In the genomic region with DNA sequence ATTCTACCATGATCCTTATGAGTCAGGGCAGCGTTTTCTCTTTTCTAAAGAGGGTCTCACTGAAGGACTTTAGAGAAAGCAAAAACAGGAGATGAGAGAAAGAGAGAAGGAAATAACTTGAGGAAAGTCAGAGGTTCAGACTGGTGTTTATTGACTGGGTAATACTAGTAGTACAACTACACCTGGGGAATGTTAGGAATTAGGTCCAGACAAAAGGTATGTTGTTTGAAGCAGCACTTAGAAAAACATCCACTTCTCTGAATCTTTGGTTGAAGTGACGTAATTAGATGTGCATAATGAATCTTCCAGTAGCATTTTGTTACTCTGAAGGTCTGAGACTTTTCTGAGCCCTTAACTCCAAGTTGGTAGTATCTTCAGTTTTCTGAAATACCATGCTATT, we compare ENCODE assay signal across 1 cellular context.
TF ChIP-seq lines count a peak whose summit lies in the region.

No MANE protein-coding gene starts in this region.

TF ChIP-seq in WTC11, 78 proteins besides CTCF, POLR2A, EP300 and RAD21 (continued from another document):
- TF ChIP-seq, protein P1, sequence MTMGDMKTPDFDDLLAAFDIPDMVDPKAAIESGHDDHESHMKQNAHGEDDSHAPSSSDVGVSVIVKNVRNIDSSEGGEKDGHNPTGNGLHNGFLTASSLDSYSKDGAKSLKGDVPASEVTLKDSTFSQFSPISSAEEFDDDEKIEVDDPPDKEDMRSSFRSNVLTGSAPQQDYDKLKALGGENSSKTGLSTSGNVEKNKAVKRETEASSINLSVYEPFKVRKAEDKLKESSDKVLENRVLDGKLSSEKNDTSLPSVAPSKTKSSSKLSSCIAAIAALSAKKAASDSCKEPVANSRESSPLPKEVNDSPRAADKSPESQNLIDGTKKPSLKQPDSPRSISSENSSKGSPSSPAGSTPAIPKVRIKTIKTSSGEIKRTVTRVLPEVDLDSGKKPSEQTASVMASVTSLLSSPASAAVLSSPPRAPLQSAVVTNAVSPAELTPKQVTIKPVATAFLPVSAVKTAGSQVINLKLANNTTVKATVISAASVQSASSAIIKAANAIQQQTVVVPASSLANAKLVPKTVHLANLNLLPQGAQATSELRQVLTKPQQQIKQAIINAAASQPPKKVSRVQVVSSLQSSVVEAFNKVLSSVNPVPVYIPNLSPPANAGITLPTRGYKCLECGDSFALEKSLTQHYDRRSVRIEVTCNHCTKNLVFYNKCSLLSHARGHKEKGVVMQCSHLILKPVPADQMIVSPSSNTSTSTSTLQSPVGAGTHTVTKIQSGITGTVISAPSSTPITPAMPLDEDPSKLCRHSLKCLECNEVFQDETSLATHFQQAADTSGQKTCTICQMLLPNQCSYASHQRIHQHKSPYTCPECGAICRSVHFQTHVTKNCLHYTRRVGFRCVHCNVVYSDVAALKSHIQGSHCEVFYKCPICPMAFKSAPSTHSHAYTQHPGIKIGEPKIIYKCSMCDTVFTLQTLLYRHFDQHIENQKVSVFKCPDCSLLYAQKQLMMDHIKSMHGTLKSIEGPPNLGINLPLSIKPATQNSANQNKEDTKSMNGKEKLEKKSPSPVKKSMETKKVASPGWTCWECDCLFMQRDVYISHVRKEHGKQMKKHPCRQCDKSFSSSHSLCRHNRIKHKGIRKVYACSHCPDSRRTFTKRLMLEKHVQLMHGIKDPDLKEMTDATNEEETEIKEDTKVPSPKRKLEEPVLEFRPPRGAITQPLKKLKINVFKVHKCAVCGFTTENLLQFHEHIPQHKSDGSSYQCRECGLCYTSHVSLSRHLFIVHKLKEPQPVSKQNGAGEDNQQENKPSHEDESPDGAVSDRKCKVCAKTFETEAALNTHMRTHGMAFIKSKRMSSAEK (CRISPR knock-in tag; IDR thresholded peaks at IDR 0.05; ENCODE audit: borderline replicate concordance): no peak
- TF ChIP-seq, protein P2, sequence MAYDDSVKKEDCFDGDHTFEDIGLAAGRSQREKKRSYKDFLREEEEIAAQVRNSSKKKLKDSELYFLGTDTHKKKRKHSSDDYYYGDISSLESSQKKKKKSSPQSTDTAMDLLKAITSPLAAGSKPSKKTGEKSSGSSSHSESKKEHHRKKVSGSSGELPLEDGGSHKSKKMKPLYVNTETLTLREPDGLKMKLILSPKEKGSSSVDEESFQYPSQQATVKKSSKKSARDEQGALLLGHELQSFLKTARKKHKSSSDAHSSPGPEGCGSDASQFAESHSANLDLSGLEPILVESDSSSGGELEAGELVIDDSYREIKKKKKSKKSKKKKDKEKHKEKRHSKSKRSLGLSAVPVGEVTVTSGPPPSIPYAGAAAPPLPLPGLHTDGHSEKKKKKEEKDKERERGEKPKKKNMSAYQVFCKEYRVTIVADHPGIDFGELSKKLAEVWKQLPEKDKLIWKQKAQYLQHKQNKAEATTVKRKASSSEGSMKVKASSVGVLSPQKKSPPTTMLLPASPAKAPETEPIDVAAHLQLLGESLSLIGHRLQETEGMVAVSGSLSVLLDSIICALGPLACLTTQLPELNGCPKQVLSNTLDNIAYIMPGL (CRISPR knock-in tag; IDR thresholded peaks at IDR 0.05): no peak
- TF ChIP-seq ERG (CRISPR knock-in tag; IDR thresholded peaks at IDR 0.05) (no peak), TP53 (CRISPR knock-in tag; IDR thresholded peaks at IDR 0.05) (no peak), ZNF423 (CRISPR knock-in tag; IDR thresholded peaks at IDR 0.05) (no peak), NR1H2 (CRISPR knock-in tag; IDR thresholded peaks at IDR 0.05) (no peak)
TF ChIP-seq in WTC11: peak in this region for 0.
